In genomic region chr3:13746385-13746784, GRCh38 we compare ENCODE assay signal across 29 cellular contexts.
"Had no signal": no experiment of that assay in that cellular context is flagged by ENCODE, and none has a peak within 500 bp of the region (broad histone marks: within the 10 kb centered on the region; RNA-seq: fewer than 3 reads in every experiment).

No MANE protein-coding gene starts in this region.

- H3K4me1 ChIP-seq: left ventricle myocardium inferior, pancreas, prostate gland, suprapubic skin, tibial artery, uterus had no signal

- H3K36me3 ChIP-seq: left ventricle myocardium inferior, pancreas, prostate gland, suprapubic skin, thoracic aorta, tibial artery, uterus had no signal

- H3K4me1 Mint-ChIP-seq: immature natural killer cell, neural crest cell had no signal

- H3K27me3 ChIP-seq: pancreas, uterus had no signal

- DNase-seq: hypothalamus; immature natural killer cell; kidney; left colon; left ventricle myocardium inferior; mesendoderm; naive thymus-derived CD4-positive, alpha-beta T cell; pancreas; posterior cingulate gyrus; retina; stimulated activated CD4-positive, alpha-beta T cell treated with anti-CD3 and anti-CD28 coated beads, Interleukin-12 subunit alpha, Interleukin-12 subunit beta, amount 100 ng/mL, for 4 hours; stimulated activated CD4-positive, alpha-beta T cell treated with anti-CD3 and anti-CD28 coated beads, Interleukin-15, amount 100 ng/mL, for 24 hours; stimulated activated CD4-positive, alpha-beta T cell treated with anti-CD3 and anti-CD28 coated beads, Interleukin-2, amount 100 ng/mL, for 24 hours; stimulated activated CD4-positive, alpha-beta T cell treated with anti-CD3 and anti-CD28 coated beads, Interleukin-4, amount 100 ng/mL, for 1 hour; stimulated activated naive CD4-positive, alpha-beta T cell; tibial artery; uterus had no signal

- H3K9me3 ChIP-seq: pancreas, prostate gland, suprapubic skin, thoracic aorta had no signal

- H3K27ac ChIP-seq: left ventricle myocardium inferior, pancreas, prostate gland, skin epidermis, suprapubic skin, thoracic aorta, tibial artery, uterus had no signal

- H3K27ac Mint-ChIP-seq: immature natural killer cell; mesothelial cell of epicardium; naive thymus-derived CD4-positive, alpha-beta T cell; natural killer cell treated with Interleukin-12 subunit alpha and Interleukin-12 subunit beta and Interleukin-15 and Interleukin-18, amount 100 ng/mL, for 72 hours; stimulated activated naive CD8-positive, alpha-beta T cell treated with anti-CD3 and anti-CD28 coated beads, Interleukin-15, Interleukin-2, amounts not matched to agents 100 ng/mL and 50 ng/mL, for 24 hours; type B pancreatic cell had no signal

- ATAC-seq: left colon; naive thymus-derived CD4-positive, alpha-beta T cell; natural killer cell treated with Interleukin-12 subunit alpha and Interleukin-12 subunit beta and Interleukin-15 and Interleukin-18, amount 100 ng/mL, for 72 hours; pancreas; right cardiac atrium; sciatic nerve had no signal

- H3K36me3 Mint-ChIP-seq: immature natural killer cell; mesothelial cell of epicardium; natural killer cell treated with Interleukin-12 subunit alpha and Interleukin-12 subunit beta and Interleukin-15 and Interleukin-18, amount 100 ng/mL, for 72 hours; type B pancreatic cell had no signal

- H3K4me3 ChIP-seq: left ventricle myocardium inferior, lung, pancreas, prostate gland, skin epidermis, suprapubic skin, thoracic aorta, tibial artery, uterus had no signal

- H3K4me3 Mint-ChIP-seq: immature natural killer cell; mesothelial cell of epicardium; naive thymus-derived CD4-positive, alpha-beta T cell; natural killer cell treated with Interleukin-12 subunit alpha and Interleukin-12 subunit beta and Interleukin-15 and Interleukin-18, amount 100 ng/mL, for 72 hours; neural crest cell; stimulated activated naive CD8-positive, alpha-beta T cell treated with anti-CD3 and anti-CD28 coated beads, Interleukin-15, Interleukin-2, amounts not matched to agents 100 ng/mL and 50 ng/mL, for 24 hours; type B pancreatic cell had no signal
